In genomic region chrX:70452143-70452733, GRCh38 we compare ENCODE assay signal across 8 cellular contexts. TPM values are rescaled to one million over a fixed set of nuclear protein-coding genes. Genes with fewer than 3 reads are reported as not detected.
DNase-seq lines count a peak whose midpoint lies in the region; ATAC-seq and TF ChIP-seq lines count a peak whose summit lies in the region.

No MANE protein-coding gene starts in this region.

- no peaks in the 10 kb centered on the region for H3K9me3 Mint-ChIP-seq in activated T-helper 2 cell treated with anti-CD3 and anti-CD28 coated beads, Interferon-gamma antibody, Interleukin-2, Interleukin-4, amounts not matched to agents 10 μg/mL and 5 μg/mL and 100 μg/mL, durations not matched to agents 14 hours and 24 hours and 36 hours

- no peak overlapping the region for H3K27ac ChIP-seq in neutrophil

- peaks cover 13% of the 10 kb centered on the region for H3K36me3 Mint-ChIP-seq in activated T-helper 2 cell treated with anti-CD3 and anti-CD28 coated beads, Interferon-gamma antibody, Interleukin-2, Interleukin-4, amounts not matched to agents 10 μg/mL and 5 μg/mL and 100 μg/mL, durations not matched to agents 14 hours and 24 hours and 36 hours (ENCODE audit: low read depth)

- H3K4me1 ChIP-seq in NT2/D1 (ENCODE audit: insufficient read depth, insufficient read length) (peaks cover 8% of the 10 kb centered on the region), neutrophil (ENCODE audit: control insufficient read depth in 1 of 2, insufficient read depth in 1 of 2, low read depth in 1 of 2, low read length in 1 of 2) (peaks cover 3% of the 10 kb centered on the region in 2 experiments)

- peaks cover 29% of the 10 kb centered on the region for H3K4me1 Mint-ChIP-seq in activated T-helper 2 cell treated with anti-CD3 and anti-CD28 coated beads, Interferon-gamma antibody, Interleukin-2, Interleukin-4, amounts not matched to agents 10 μg/mL and 5 μg/mL and 100 μg/mL, durations not matched to agents 14 hours and 24 hours and 36 hours (ENCODE audit: low read depth)

- TF ChIP-seq CTCF in fibroblast of villous mesenchyme (IDR thresholded peaks at IDR 0.05; ENCODE audit: insufficient read depth, low read depth, low read length) (peak; percentile 75), neutrophil (IDR thresholded peaks at IDR 0.05) (no peak)

- H3K27me3 ChIP-seq in NT2/D1 (ENCODE audit: insufficient read depth, insufficient read length) (peaks cover 10% of the 10 kb centered on the region), neutrophil (peaks cover 69% of the 10 kb centered on the region)

- peak overlapping the region; percentile 88 for H3K4me3 Mint-ChIP-seq in activated T-helper 2 cell treated with anti-CD3 and anti-CD28 coated beads, Interferon-gamma antibody, Interleukin-2, Interleukin-4, amounts not matched to agents 10 μg/mL and 5 μg/mL and 100 μg/mL, durations not matched to agents 14 hours and 24 hours and 36 hours (ENCODE audit: low read depth)

- DNase-seq in Right ventricle myocardium inferior (ENCODE audit: missing footprints) (no peak), cardiac septum (ENCODE audit: low spot score) (no peak), NT2/D1 (ENCODE audit: low read depth, low spot score) (no peak), fibroblast of villous mesenchyme (ENCODE audit: low read depth) (peak; percentile 38), middle frontal gyrus (ENCODE audit: extremely low spot score, low spot score) (no peak)
- DNase-seq in activated T-helper 2 cell treated with anti-CD3 and anti-CD28 coated beads, Interferon-gamma antibody, Interleukin-2, Interleukin-4, amounts not matched to agents 10 μg/mL and 5 μg/mL and 100 μg/mL, durations not matched to agents 14 hours and 24 hours and 36 hours (ENCODE audit: low spot score), result peak; percentile 30

- peak overlapping the region; percentile 86 for H3K27ac Mint-ChIP-seq in activated T-helper 2 cell treated with anti-CD3 and anti-CD28 coated beads, Interferon-gamma antibody, Interleukin-2, Interleukin-4, amounts not matched to agents 10 μg/mL and 5 μg/mL and 100 μg/mL, durations not matched to agents 14 hours and 24 hours and 36 hours

- intact Hi-C loops in Right ventricle myocardium inferior (cut with DNase I), result loop anchor here (2.0 to 10.0 kb wide), 2 partner anchors 103 to 213 kb away; no protein-coding TSS in a partner anchor
- intact Hi-C loops in cardiac septum (cut with DNase I), result loop anchor here (5.0 to 10.0 kb wide), 2 partner anchors 100 to 213 kb away; no protein-coding TSS in a partner anchor
- intact Hi-C loops in activated T-helper 2 cell treated with anti-CD3 and anti-CD28 coated beads, Interferon-gamma antibody, Interleukin-2, Interleukin-4, amounts not matched to agents 10 μg/mL and 5 μg/mL and 100 μg/mL, durations not matched to agents 14 hours and 24 hours and 36 hours (cut with micrococcal nuclease), result loop anchor here (2.0 to 10.0 kb wide), 2 partner anchors 103 to 303 kb away; no protein-coding TSS in a partner anchor

- H3K9me3 ChIP-seq in NT2/D1 (ENCODE audit: insufficient read depth, low read length), result no peaks in the 10 kb centered on the region
- no peaks in the 10 kb centered on the region for H3K9me3 ChIP-seq in neutrophil

- peaks cover 2% of the 10 kb centered on the region for H3K27me3 Mint-ChIP-seq in activated T-helper 2 cell treated with anti-CD3 and anti-CD28 coated beads, Interferon-gamma antibody, Interleukin-2, Interleukin-4, amounts not matched to agents 10 μg/mL and 5 μg/mL and 100 μg/mL, durations not matched to agents 14 hours and 24 hours and 36 hours (ENCODE audit: low read depth)

- peak overlapping the region; percentile 80 for H3K9ac ChIP-seq in NT2/D1 (ENCODE audit: insufficient read length, low read depth)

- ATAC-seq in Right ventricle myocardium inferior, result peak; percentile 53
- ATAC-seq in HG03159 (IDR thresholded peaks at IDR 0.05; ENCODE audit: unreplicated experiment), result peak; percentile 34

- H3K36me3 ChIP-seq in NT2/D1 (ENCODE audit: insufficient read depth, insufficient read length, low read length) (peaks cover 6% of the 10 kb centered on the region), neutrophil (no peaks in the 10 kb centered on the region)

- H3K4me3 ChIP-seq in NT2/D1 (ENCODE audit: insufficient read length, low read depth) (peak overlapping the region; percentile 59), fibroblast of villous mesenchyme (ENCODE audit: low read depth, low read length) (peak overlapping the region; percentile 61), neutrophil (ENCODE audit: low read depth in 1 of 2, low read length in 1 of 2) (peak overlapping the region; percentile 27 to 38)

RNA-seq across cellular contexts. Expression of gene DLG3, which starts 7.6 kb away (rescaled TPM):
- total RNA-seq in Right ventricle myocardium inferior, result 9.5 TPM
- total RNA-seq in cardiac septum, result 10.9 TPM
- total RNA-seq in activated T-helper 2 cell treated with anti-CD3 and anti-CD28 coated beads, Interferon-gamma antibody, Interleukin-2, Interleukin-4, amounts not matched to agents 10 μg/mL and 5 μg/mL and 100 μg/mL, durations not matched to agents 14 hours and 24 hours and 36 hours, result 40.7 and 40.9 TPM in 2 replicates
- 8.4 and 11.7 TPM in 2 replicates for total RNA-seq in fibroblast of villous mesenchyme

RNA-seq across cellular contexts. Expression of gene GDPD2, which starts 29.1 kb away (rescaled TPM):
- total RNA-seq in Right ventricle myocardium inferior (not detected), cardiac septum (not detected), fibroblast of villous mesenchyme (not detected in 2 replicates)
- total RNA-seq in activated T-helper 2 cell treated with anti-CD3 and anti-CD28 coated beads, Interferon-gamma antibody, Interleukin-2, Interleukin-4, amounts not matched to agents 10 μg/mL and 5 μg/mL and 100 μg/mL, durations not matched to agents 14 hours and 24 hours and 36 hours, result 0.21 and 0.28 TPM in 2 replicates

Comparison
In these comparisons a context has a peak if more than half of its experiments do, and no peak if none do; other contexts are left out.
1. DNase-seq: peak in activated T-helper 2 cell treated with anti-CD3 and anti-CD28 coated beads, Interferon-gamma antibody, Interleukin-2, Interleukin-4, amounts not matched to agents 10 μg/mL and 5 μg/mL and 100 μg/mL, durations not matched to agents 14 hours and 24 hours and 36 hours (single experiment) and fibroblast of villous mesenchyme (single experiment); none in Right ventricle myocardium inferior (single experiment), cardiac septum (single experiment), NT2/D1 (single experiment) and middle frontal gyrus (single experiment).
2. Peak in every context shown above with its lines, with median percentiles within 50 percentile points of each other: H3K4me3 ChIP-seq.